ENCODE assay signal across 8 cellular contexts in the genomic region with DNA sequence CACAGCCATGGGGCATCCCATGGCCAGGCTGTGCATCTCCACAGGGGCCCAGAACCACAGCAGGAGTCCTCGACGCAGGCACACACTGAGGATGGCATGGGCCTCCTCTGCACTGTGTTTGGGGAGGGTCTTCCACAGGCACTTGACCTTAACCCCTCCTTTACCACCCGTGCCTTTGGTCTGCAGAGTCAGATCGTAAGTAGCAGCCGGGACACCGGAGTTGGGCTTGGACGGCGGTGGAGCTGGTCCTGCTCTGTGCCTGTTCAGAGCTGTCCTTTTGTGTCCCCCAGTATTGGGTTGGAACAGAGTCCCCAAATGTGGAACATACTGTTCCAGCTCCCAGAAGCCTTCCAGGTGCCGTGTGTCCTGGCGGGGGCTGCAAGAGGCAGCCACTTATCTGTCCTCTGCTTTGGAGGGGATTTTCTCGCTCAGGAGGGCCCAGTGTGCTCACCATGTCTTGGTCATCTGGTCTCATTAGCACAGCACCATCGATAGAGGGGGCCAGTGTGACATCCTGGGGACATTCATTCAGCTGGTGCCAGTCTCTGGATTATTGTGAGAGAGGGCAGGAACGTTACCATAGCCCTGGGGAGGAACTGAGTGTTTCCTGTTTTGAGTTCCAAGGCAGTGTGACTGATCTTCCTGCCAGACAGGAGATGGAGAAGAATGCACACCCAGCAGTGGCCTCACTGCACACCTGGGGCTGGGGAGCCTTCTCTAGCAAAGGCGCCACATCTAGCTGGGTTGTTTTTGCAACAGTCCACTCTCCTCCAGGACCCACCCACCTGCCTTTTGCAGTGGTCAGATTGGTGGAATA. TPM values are rescaled to one million over a fixed set of nuclear protein-coding genes. Genes with fewer than 3 reads are reported as not detected.
DNase-seq lines count a peak whose midpoint lies in the region; ATAC-seq lines count a peak whose summit lies in the region.

No MANE protein-coding gene starts in this region.

- no peak overlapping the region for H4K8ac ChIP-seq in trophoblast cell (ENCODE audit: low read depth, low read length)

- H3K4me2 ChIP-seq in trophoblast cell (ENCODE audit: low read length): no peak overlapping the region

- H2AK5ac ChIP-seq in trophoblast cell (ENCODE audit: low read length): no peak overlapping the region

- H3K4me1 ChIP-seq in trophoblast cell (ENCODE audit: control insufficient read depth in 1 of 2, insufficient read depth in 2 of 2, low read length in 2 of 2): no peaks in the 10 kb centered on the region

- no peak overlapping the region for H4K91ac ChIP-seq in trophoblast cell (ENCODE audit: low read depth, low read length)

- H3K18ac ChIP-seq in trophoblast cell (ENCODE audit: low read length): no peak overlapping the region

- H3K14ac ChIP-seq in trophoblast cell (ENCODE audit: low read length): no peak overlapping the region

- no peaks in the 10 kb centered on the region for H3K27me3 ChIP-seq in trophoblast cell (ENCODE audit: insufficient read depth, low read length)

- H3K4me3 ChIP-seq in trophoblast cell (ENCODE audit: low read depth, low read length): no peak overlapping the region

- no peak overlapping the region for H3K9ac ChIP-seq in trophoblast cell (ENCODE audit: low read length)

- no peaks in the 10 kb centered on the region for H3K79me1 ChIP-seq in trophoblast cell (ENCODE audit: low read length)

- no peak overlapping the region for H3K4ac ChIP-seq in trophoblast cell (ENCODE audit: low read depth, low read length)

- H2AFZ ChIP-seq in trophoblast cell (ENCODE audit: insufficient read depth, low read length, poor library complexity): no peak overlapping the region

- no CpG with 5 or more reads among the region's 14 CpGs for WGBS in trophoblast cell (ENCODE audit: extremely low coverage, insufficient coverage, insufficient read length)

- no peaks in the 10 kb centered on the region for H3K9me3 ChIP-seq in trophoblast cell (ENCODE audit: insufficient read depth, low read depth, low read length)

- no peak overlapping the region for H4K12ac ChIP-seq in trophoblast cell (ENCODE audit: low read depth, low read length)

- H3K36me3 ChIP-seq in trophoblast cell (ENCODE audit: control insufficient read depth in 1 of 2, insufficient read depth in 2 of 2, low read length in 2 of 2): peaks cover 6 to 8% of the 10 kb centered on the region in 2 experiments

- no peak overlapping the region for H3K23ac ChIP-seq in trophoblast cell (ENCODE audit: low read length)

- H2BK12ac ChIP-seq in trophoblast cell (ENCODE audit: low read length): no peak overlapping the region

- H3K79me2 ChIP-seq in trophoblast cell (ENCODE audit: control insufficient read depth, insufficient read depth, low read length, poor library complexity): no peaks in the 10 kb centered on the region

- DNase-seq in DMS153 (lab: John Stamatoyannopoulos, UW) (peak; percentile 82), HCEC 1CT (peak; percentile 39), NCI-H774 (lab: John Stamatoyannopoulos, UW) (peak; percentile 29), foreskin melanocyte (peak; percentile 65), trophoblast cell (peak; percentile 66 to 70)
- peak; percentile 68 to 72 for DNase-seq in activated T-cell treated with anti-CD3 and anti-CD28 coated beads, Interleukin-2, amount 50 U/mL, for 48 hours

- no peak overlapping the region for H2BK5ac ChIP-seq in trophoblast cell (ENCODE audit: low read depth, low read length, poor library complexity)

- H3K27ac ChIP-seq in trophoblast cell (ENCODE audit: low read depth, low read length): no peak overlapping the region

- ATAC-seq in GM19452 (IDR thresholded peaks at IDR 0.05; ENCODE audit: unreplicated experiment) (no peak), HG02973 (IDR thresholded peaks at IDR 0.05; ENCODE audit: unreplicated experiment) (no peak)

- no peak overlapping the region for H2BK120ac ChIP-seq in trophoblast cell (ENCODE audit: insufficient read depth, low read length, poor library complexity)

RNA-seq across cellular contexts. Expression of a gene that starts 12.4 kb away (rescaled TPM):
- 42.2 and 46.8 TPM in 2 replicates for polyA plus RNA-seq in trophoblast cell (2013)

RNA-seq across cellular contexts. Expression of a gene that starts 12.6 kb away (rescaled TPM):
- 22.3 and 22.8 TPM in 2 replicates for polyA plus RNA-seq in trophoblast cell (2013)

RNA-seq across cellular contexts. Expression of a gene that starts 29.8 kb away (rescaled TPM):
- 66.6 and 72.8 TPM in 2 replicates for polyA plus RNA-seq in trophoblast cell (2013)

Comparison
In these comparisons a context has a peak if more than half of its experiments do, and no peak if none do; other contexts are left out.
1. DNase-seq: peak in every context shown above with its lines; median percentile 82 in DMS153; 70 in activated T-cell treated with anti-CD3 and anti-CD28 coated beads, Interleukin-2, amount 50 U/mL, for 48 hours; 68 in trophoblast cell; 65 in foreskin melanocyte; 39 in HCEC 1CT; 29 in NCI-H774.